10 cellular contexts compared by ENCODE assay signal in the genomic region with DNA sequence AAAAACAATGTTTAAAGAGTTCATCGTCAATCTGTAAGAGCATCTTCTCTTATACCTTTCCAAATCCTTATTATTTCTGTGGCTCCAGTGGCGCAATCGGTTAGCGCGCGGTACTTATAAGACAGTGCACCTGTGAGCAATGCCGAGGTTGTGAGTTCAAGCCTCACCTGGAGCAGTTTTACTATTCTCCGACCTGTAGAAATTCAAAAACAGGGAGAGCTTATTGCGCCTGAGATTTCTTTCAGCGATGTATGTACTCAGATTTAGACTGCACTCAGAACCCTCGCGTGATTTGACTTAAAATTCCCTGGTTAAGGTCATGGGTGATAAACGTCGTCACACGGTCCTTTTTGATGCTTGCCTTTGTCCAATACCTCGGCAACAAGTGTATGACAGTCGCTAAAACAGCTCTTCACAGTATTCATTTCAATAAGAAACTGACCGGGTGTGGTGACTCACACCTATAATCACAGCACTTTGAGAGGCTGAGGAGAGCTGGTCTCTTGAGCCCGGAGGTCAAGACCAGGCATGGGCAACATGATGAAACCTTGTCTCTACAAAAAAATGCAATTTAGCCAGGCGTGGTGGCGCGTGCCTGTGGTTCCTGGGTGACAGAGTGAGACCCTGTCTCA. TPM values are rescaled to one million over a fixed set of nuclear protein-coding genes. Genes with fewer than 3 reads are reported as not detected.
DNase-seq lines count a peak whose midpoint lies in the region; ATAC-seq and TF ChIP-seq lines count a peak whose summit lies in the region.
"Had no signal": no experiment of that assay in that cellular context is flagged by ENCODE, and none has a peak within 500 bp of the region (broad histone marks: within the 10 kb centered on the region; RNA-seq: fewer than 3 reads in every experiment).

No MANE protein-coding gene starts in this region.

- H3K36me3 ChIP-seq in smooth muscle cell (ENCODE audit: low read depth), result no peaks in the 10 kb centered on the region

- peak overlapping the region; percentile 70 for H3K4me3 ChIP-seq in smooth muscle cell

- no peaks in the 10 kb centered on the region for H3K79me2 ChIP-seq in smooth muscle cell (ENCODE audit: low read depth)

- H3K9ac ChIP-seq in smooth muscle cell (ENCODE audit: low read depth), result peak overlapping the region; percentile 58

- H3K27me3 ChIP-seq in smooth muscle cell (ENCODE audit: low read depth), result no peaks in the 10 kb centered on the region

- H3F3A ChIP-seq in smooth muscle cell (ENCODE audit: low read depth), result peaks cover 17% of the 10 kb centered on the region

- peak overlapping the region; percentile 79 for H3K27ac Mint-ChIP-seq in endothelial cell (ENCODE audit: unreplicated experiment)

- 13% methylated on average over 22 of the region's 22 CpGs for WGBS in smooth muscle cell (ENCODE audit: low lambda C conversion rate)

- DNase-seq in activated CD4-positive, CD25-positive, alpha-beta regulatory T cell treated with anti-CD3 and anti-CD28 coated beads, Interleukin-2, amount 50 U/mL, for 72 hours, result no peak
- no peak for DNase-seq in endothelial cell (ENCODE audit: low spot score)
- DNase-seq in smooth muscle cell (lab: John Stamatoyannopoulos, UW; ENCODE audit: unreplicated experiment), result no peak
- no peak for DNase-seq in T1000 (lab: John Stamatoyannopoulos, UW)
- DNase-seq: Kasumi-1 had no signal

- peaks cover 14% of the 10 kb centered on the region for H3K4me1 ChIP-seq in smooth muscle cell (ENCODE audit: low read depth)

- peak overlapping the region; percentile 84 for H3K4me3 Mint-ChIP-seq in endothelial cell (ENCODE audit: unreplicated experiment)

- TF ChIP-seq CTCF in endothelial cell (IDR thresholded peaks at IDR 0.05; ENCODE audit: unreplicated experiment) (no peak), smooth muscle cell (IDR thresholded peaks at IDR 0.05; ENCODE audit: borderline replicate concordance, insufficient read depth, poor library complexity, severe bottlenecking) (no peak)

- peak overlapping the region; percentile 97 for H2AFZ ChIP-seq in smooth muscle cell (ENCODE audit: low read depth)

- H3K9me3 Mint-ChIP-seq in endothelial cell (ENCODE audit: unreplicated experiment), result no peaks in the 10 kb centered on the region

- H3K27me3 Mint-ChIP-seq in endothelial cell (ENCODE audit: unreplicated experiment), result peaks cover 2% of the 10 kb centered on the region

- H3K4me2 ChIP-seq in smooth muscle cell, result peak overlapping the region; percentile 88

- H3K9me3 ChIP-seq in smooth muscle cell (replicated peaks; ENCODE audit: low read depth), result no peaks in the 10 kb centered on the region

- peak; percentile 41 to 45 for ATAC-seq in activated CD4-positive, CD25-positive, alpha-beta regulatory T cell treated with anti-CD3 and anti-CD28 coated beads, Interleukin-2, amount 50 U/mL, for 24 hours
- peak; percentile 34; the same call in 2 of the 3 replicates for ATAC-seq in SK-N-SH treated with all-trans-retinoic acid at 6 μM for 48 hours
- ATAC-seq in GM19397 (IDR thresholded peaks at IDR 0.05; ENCODE audit: unreplicated experiment), result no peak
- ATAC-seq in HG03159 (IDR thresholded peaks at IDR 0.05; ENCODE audit: unreplicated experiment), result no peak

- H3K36me3 Mint-ChIP-seq in endothelial cell (ENCODE audit: low read depth, unreplicated experiment), result no peaks in the 10 kb centered on the region

- no peaks in the 10 kb centered on the region for H4K20me1 ChIP-seq in smooth muscle cell (ENCODE audit: low read depth)

- H3K4me1 Mint-ChIP-seq in endothelial cell (ENCODE audit: unreplicated experiment), result peaks cover 26% of the 10 kb centered on the region

- H3K27ac ChIP-seq in smooth muscle cell (ENCODE audit: low read depth), result peak overlapping the region; percentile 24

TF ChIP-seq in SK-N-SH treated with all-trans-retinoic acid at 6 μM for 48 hours, 23 proteins besides CTCF, POLR2A, EP300 and RAD21:
- no peak for TF ChIP-seq ZFP3 (CRISPR knock-in tag; IDR thresholded peaks at IDR 0.05)
- no peak for TF ChIP-seq ZNF70 (CRISPR knock-in tag; IDR thresholded peaks at IDR 0.05)
- TF ChIP-seq OSR1 (CRISPR knock-in tag; IDR thresholded peaks at IDR 0.05), result no peak
- TF ChIP-seq BACH2 (CRISPR knock-in tag; IDR thresholded peaks at IDR 0.05; ENCODE audit: borderline replicate concordance), result no peak
- TF ChIP-seq GLIS3 (CRISPR knock-in tag; IDR thresholded peaks at IDR 0.05), result no peak
- TF ChIP-seq, protein P1, sequence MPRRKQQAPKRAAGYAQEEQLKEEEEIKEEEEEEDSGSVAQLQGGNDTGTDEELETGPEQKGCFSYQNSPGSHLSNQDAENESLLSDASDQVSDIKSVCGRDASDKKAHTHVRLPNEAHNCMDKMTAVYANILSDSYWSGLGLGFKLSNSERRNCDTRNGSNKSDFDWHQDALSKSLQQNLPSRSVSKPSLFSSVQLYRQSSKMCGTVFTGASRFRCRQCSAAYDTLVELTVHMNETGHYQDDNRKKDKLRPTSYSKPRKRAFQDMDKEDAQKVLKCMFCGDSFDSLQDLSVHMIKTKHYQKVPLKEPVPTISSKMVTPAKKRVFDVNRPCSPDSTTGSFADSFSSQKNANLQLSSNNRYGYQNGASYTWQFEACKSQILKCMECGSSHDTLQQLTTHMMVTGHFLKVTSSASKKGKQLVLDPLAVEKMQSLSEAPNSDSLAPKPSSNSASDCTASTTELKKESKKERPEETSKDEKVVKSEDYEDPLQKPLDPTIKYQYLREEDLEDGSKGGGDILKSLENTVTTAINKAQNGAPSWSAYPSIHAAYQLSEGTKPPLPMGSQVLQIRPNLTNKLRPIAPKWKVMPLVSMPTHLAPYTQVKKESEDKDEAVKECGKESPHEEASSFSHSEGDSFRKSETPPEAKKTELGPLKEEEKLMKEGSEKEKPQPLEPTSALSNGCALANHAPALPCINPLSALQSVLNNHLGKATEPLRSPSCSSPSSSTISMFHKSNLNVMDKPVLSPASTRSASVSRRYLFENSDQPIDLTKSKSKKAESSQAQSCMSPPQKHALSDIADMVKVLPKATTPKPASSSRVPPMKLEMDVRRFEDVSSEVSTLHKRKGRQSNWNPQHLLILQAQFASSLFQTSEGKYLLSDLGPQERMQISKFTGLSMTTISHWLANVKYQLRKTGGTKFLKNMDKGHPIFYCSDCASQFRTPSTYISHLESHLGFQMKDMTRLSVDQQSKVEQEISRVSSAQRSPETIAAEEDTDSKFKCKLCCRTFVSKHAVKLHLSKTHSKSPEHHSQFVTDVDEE (CRISPR knock-in tag; IDR thresholded peaks at IDR 0.05), result no peak
- no peak for TF ChIP-seq ZC3H10 (CRISPR knock-in tag; IDR thresholded peaks at IDR 0.05)
- no peak for TF ChIP-seq CSDC2 (CRISPR knock-in tag; IDR thresholded peaks at IDR 0.05)
- TF ChIP-seq ISL1 (CRISPR knock-in tag; IDR thresholded peaks at IDR 0.05), result no peak
- TF ChIP-seq SNAI2 (CRISPR knock-in tag; IDR thresholded peaks at IDR 0.05), result no peak

RNA-seq across cellular contexts. Expression of gene GPX5, which starts 11.9 kb away (rescaled TPM):
- not detected for total RNA-seq in endothelial cell (ENCODE audit: unreplicated experiment)
- total RNA-seq in smooth muscle cell, result 2.3 and 12.8 TPM in 2 replicates
- polyA plus RNA-seq in smooth muscle cell, result 6.5 and 9.5 TPM in 2 replicates
- total RNA-seq: glomerular endothelial cell had no signal

RNA-seq across cellular contexts. Expression of gene GPX6, which starts 22.0 kb away (rescaled TPM):
- total RNA-seq in endothelial cell (ENCODE audit: unreplicated experiment), result not detected
- total RNA-seq in smooth muscle cell, result not detected in 2 replicates
- not detected in 2 replicates for polyA plus RNA-seq in smooth muscle cell
- total RNA-seq: glomerular endothelial cell had no signal

Comparison
In these comparisons a context has a peak if more than half of its experiments do, and no peak if none do; other contexts are left out.
1. ATAC-seq: peak in activated CD4-positive, CD25-positive, alpha-beta regulatory T cell treated with anti-CD3 and anti-CD28 coated beads, Interleukin-2, amount 50 U/mL, for 24 hours (2 of 2) and SK-N-SH treated with all-trans-retinoic acid at 6 μM for 48 hours (single experiment); none in GM19397 (single experiment) and HG03159 (single experiment).